Comparison of ENCODE assay signal across 8 cellular contexts in the genomic region with DNA sequence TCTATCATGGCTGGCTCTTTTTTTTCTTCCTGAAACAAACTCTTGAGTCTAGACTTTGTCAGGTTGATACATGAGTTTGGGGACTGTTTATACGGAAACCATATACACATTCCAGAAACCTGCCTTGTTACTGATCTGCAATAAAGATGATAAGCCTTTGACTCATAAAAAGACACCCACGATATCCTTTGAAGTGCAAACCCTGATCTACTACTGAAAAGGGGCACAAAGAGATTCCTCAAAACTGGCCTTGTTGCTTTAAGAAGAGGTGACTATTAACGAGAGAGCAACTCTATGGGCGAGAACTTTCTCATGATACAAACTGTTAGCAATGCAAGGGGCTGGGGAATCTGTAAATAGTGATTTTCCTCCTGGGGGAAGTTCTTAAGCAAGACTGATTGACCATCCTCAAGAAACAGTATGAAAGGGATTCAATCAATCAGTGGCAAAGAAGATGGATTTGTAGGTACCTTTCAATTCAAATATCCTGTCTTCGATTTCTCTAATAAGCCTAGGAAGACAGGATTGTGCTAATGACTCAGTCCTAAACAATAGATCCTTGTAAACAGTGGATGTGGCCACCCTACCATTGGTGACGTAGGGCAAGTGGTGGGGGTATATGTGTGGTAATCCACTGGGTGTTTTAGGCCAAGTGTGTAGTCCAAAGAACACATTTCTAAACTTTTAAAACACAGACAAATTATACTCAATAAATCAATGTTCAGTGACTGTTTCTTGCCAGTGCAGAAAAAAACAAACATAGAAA.
DNase-seq lines count a peak whose midpoint lies in the region; ATAC-seq, FAIRE-seq and TF ChIP-seq lines count a peak whose summit lies in the region.
"Not testable (repeated sequence)": the region's sequence is repeated elsewhere in the genome, so short reads cannot be mapped to it uniquely, and the experiment has no call there.

No MANE protein-coding gene starts in this region.

- H3K14ac ChIP-seq in IMR-90 (replicated peaks; ENCODE audit: low read depth, low read length) = not testable (repeated sequence)

- not testable (repeated sequence) for H3K4ac ChIP-seq in IMR-90 (ENCODE audit: low read depth, low read length)

- not testable (repeated sequence) for H2AK5ac ChIP-seq in IMR-90 (ENCODE audit: low read depth, low read length)

- not testable (repeated sequence) for H3K9me3 Mint-ChIP-seq in astrocyte (ENCODE audit: unreplicated experiment); type B pancreatic cell

- H3K4me2 ChIP-seq in IMR-90 (ENCODE audit: low read depth, low read length) = peak overlapping the region; percentile 72; the same call in 1 of the 2 replicates
- H3K4me2 ChIP-seq in astrocyte (ENCODE audit: low read length) = peak overlapping the region; percentile 69

- not testable (repeated sequence) for H2AFZ ChIP-seq in IMR-90 (replicated peaks; ENCODE audit: low read length, poor library complexity); astrocyte (ENCODE audit: low read depth, low read length)

- H2BK20ac ChIP-seq in IMR-90 (ENCODE audit: low read depth, low read length) = not testable (repeated sequence)

- not testable (repeated sequence) for H4K5ac ChIP-seq in IMR-90 (ENCODE audit: low read depth, low read length)

- ATAC-seq in IMR-90 (ENCODE audit: low read depth) = peak; percentile 78

- H3K9ac ChIP-seq in IMR-90 (ENCODE audit: low read depth, low read length); muscle layer of colon (ENCODE audit: low read length): not testable (repeated sequence)
- H3K9ac ChIP-seq in astrocyte (ENCODE audit: low read length) = peak overlapping the region; percentile 49

- H4K91ac ChIP-seq in IMR-90 (ENCODE audit: insufficient read depth, low read depth, low read length) = not testable (repeated sequence)

- not testable (repeated sequence) for H3K36me3 ChIP-seq in IMR-90 (ENCODE audit: control insufficient read depth, insufficient read depth, low read length); SJSA1; astrocyte (ENCODE audit: insufficient read depth, low read length); muscle layer of colon (ENCODE audit: insufficient read depth, low read length)

- not testable (repeated sequence) for H3K27ac ChIP-seq in AG04450 (ENCODE audit: low read depth, low read length); IMR-90 (ENCODE audit: insufficient read depth, low read length)
- H3K27ac ChIP-seq in SJSA1 (peak overlapping the region; percentile 47; the same call in 1 of the 2 replicates), astrocyte (ENCODE audit: low read depth, low read length) (peak overlapping the region; percentile 63), epithelial cell of prostate (peak overlapping the region; percentile 74), muscle layer of colon (ENCODE audit: low read depth, low read length) (peak overlapping the region; percentile 29)

- not testable (repeated sequence) for TF ChIP-seq POLR2A in IMR-90 (IDR thresholded peaks at IDR 0.05; ENCODE audit: low read depth, low read length)

- not testable (repeated sequence) for H4K8ac ChIP-seq in IMR-90 (ENCODE audit: low read depth in 2 of 2, low read length in 2 of 2)

- H2BK5ac ChIP-seq in IMR-90 (ENCODE audit: low read depth, low read length, poor library complexity, severe bottlenecking) = not testable (repeated sequence)

- not testable (repeated sequence) for H3K36me3 Mint-ChIP-seq in astrocyte (ENCODE audit: low read depth, unreplicated experiment); type B pancreatic cell

- not testable (repeated sequence) for H3K23ac ChIP-seq in IMR-90 (ENCODE audit: low read depth, low read length)

- H3K56ac ChIP-seq in IMR-90 (ENCODE audit: extremely low read depth, insufficient read depth, low read length) = not testable (repeated sequence)

- H3K27me3 Mint-ChIP-seq in astrocyte (ENCODE audit: low read depth, unreplicated experiment); type B pancreatic cell: not testable (repeated sequence)

- not testable (repeated sequence) for H3K9me1 ChIP-seq in IMR-90 (ENCODE audit: insufficient read depth, low read length)

- FAIRE-seq in astrocyte (lab: Jason Lieb, UNC) = not testable (repeated sequence)

- not testable (repeated sequence) for TF ChIP-seq RAD21 in IMR-90 (IDR thresholded peaks at IDR 0.05; ENCODE audit: low read length)

- not testable (repeated sequence) for H3K27ac Mint-ChIP-seq in astrocyte (ENCODE audit: unreplicated experiment)
- H3K27ac Mint-ChIP-seq in type B pancreatic cell = peak overlapping the region; percentile 81

- H2AK9ac ChIP-seq in IMR-90 (replicated peaks; ENCODE audit: low read depth, low read length, poor library complexity) = not testable (repeated sequence)

- CTCF ChIA-PET in AG04450 (lab: Charles Lee); IMR-90 (lab: Yijun Ruan, JAX): not testable (repeated sequence)

- peak overlapping the region; percentile 55; the same call in 1 of the 2 replicates for H3K18ac ChIP-seq in IMR-90 (ENCODE audit: low read depth, low read length)

- not testable (repeated sequence) for H3K79me2 ChIP-seq in astrocyte (ENCODE audit: insufficient read depth, low read length)

- not testable (repeated sequence) for H4K20me1 ChIP-seq in IMR-90 (ENCODE audit: insufficient read depth, low read length); astrocyte (ENCODE audit: insufficient read depth, low read length)

- intact Hi-C loops in IMR-90 (cut with micrococcal nuclease) = not testable (repeated sequence)

- H3K4me1 ChIP-seq in IMR-90 (ENCODE audit: control insufficient read depth, insufficient read depth, low read length); SJSA1 (replicated peaks); astrocyte (ENCODE audit: insufficient read depth, low read length): not testable (repeated sequence)
- peaks cover 19% of the 10 kb centered on the region for H3K4me1 ChIP-seq in muscle layer of colon (ENCODE audit: insufficient read depth, low read length)

- in situ Hi-C loops in IMR-90 (cut with MboI; ENCODE audit: low sequenced_read_pairs) = not testable (repeated sequence)

- not testable (repeated sequence) for H3K4me1 Mint-ChIP-seq in astrocyte (ENCODE audit: low read depth, unreplicated experiment)
- H3K4me1 Mint-ChIP-seq in type B pancreatic cell (ENCODE audit: unreplicated experiment) = peaks cover 26% of the 10 kb centered on the region

- dilution Hi-C loops in IMR-90 (cut with HindIII; ENCODE audit: low sequenced_read_pairs, unreplicated experiment) = not testable (repeated sequence)

- not testable (repeated sequence) for H3K4me3 Mint-ChIP-seq in astrocyte (ENCODE audit: unreplicated experiment)
- H3K4me3 Mint-ChIP-seq in type B pancreatic cell = peak overlapping the region; percentile 41

- H3K9me3 ChIP-seq in AG04450 (ENCODE audit: control insufficient read depth, insufficient read depth, low read length); IMR-90 (ENCODE audit: control insufficient read depth, insufficient read depth, low read length); SJSA1 (replicated peaks); astrocyte (ENCODE audit: insufficient read depth, low read depth, low read length); muscle layer of colon (ENCODE audit: low read length): not testable (repeated sequence)

- not testable (repeated sequence) for H3K79me1 ChIP-seq in IMR-90 (ENCODE audit: low read depth in 1 of 2, low read length in 2 of 2)

- WGBS in IMR-90 (ENCODE audit: extremely low coverage in 2 of 2, insufficient read length in 1 of 2), 2 experiments = 10% methylated on average over 2 of the region's 6 CpGs; no CpG with 5 or more reads in 1 of the 2 experiments

- DNase-seq in AG04450 (ENCODE audit: low read depth, low spot score) (peak; percentile 34), IMR-90 (peak; percentile 76), SJSA1 (ENCODE audit: low read depth in 1 of 2, low spot score in 2 of 2) (peak in 1 of 2 experiments; percentile 47), astrocyte (ENCODE audit: low read depth) (peak; percentile 86), epithelial cell of prostate (ENCODE audit: low read depth, low spot score) (peak; percentile 37), kidney tubule cell (ENCODE audit: low spot score) (peak; percentile 68)
- DNase-seq in type B pancreatic cell (ENCODE audit: extremely low spot score, unreplicated experiment) = not testable (repeated sequence)

- TF ChIP-seq CTCF in AG04450 (IDR thresholded peaks at IDR 0.05; ENCODE audit: low read depth, low read length); IMR-90 (conservative IDR thresholded peaks at IDR 0.05; ENCODE audit: low read depth, low read length); astrocyte (IDR thresholded peaks at IDR 0.05; ENCODE audit: insufficient read depth, low read depth, low read length); type B pancreatic cell (conservative IDR thresholded peaks at IDR 0.05): not testable (repeated sequence)

- not testable (repeated sequence) for BruUV-seq in IMR-90 (replicated peaks; lab: Mats Ljungman, UMichigan)

- POLR2A ChIA-PET in AG04450 (lab: Yijun Ruan, JAX); IMR-90 (lab: Charles Lee; ENCODE audit: unreplicated experiment): not testable (repeated sequence)

- H3K4me3 ChIP-seq in AG04450 (ENCODE audit: low read depth, low read length); IMR-90 (ENCODE audit: insufficient read depth, low read depth, low read length); SJSA1; astrocyte (ENCODE audit: insufficient read depth, low read depth, low read length); muscle layer of colon (ENCODE audit: low read depth in 1 of 2, low read length in 2 of 2): not testable (repeated sequence)

- H2BK15ac ChIP-seq in IMR-90 (ENCODE audit: low read depth, low read length) = not testable (repeated sequence)

- H3K27me3 ChIP-seq in AG04450 (ENCODE audit: control insufficient read depth, insufficient read depth, low read length); IMR-90 (ENCODE audit: control insufficient read depth, insufficient read depth, low read length); SJSA1 (replicated peaks); astrocyte (ENCODE audit: insufficient read depth, low read length); muscle layer of colon (ENCODE audit: control insufficient read depth in 1 of 2, insufficient read depth in 2 of 2, low read length in 2 of 2): not testable (repeated sequence)

- not testable (repeated sequence) for H2BK120ac ChIP-seq in IMR-90 (ENCODE audit: low read depth, low read length)

TF ChIP-seq in IMR-90, 13 proteins besides CTCF, POLR2A, EP300 and RAD21:
- TF ChIP-seq FOS (IDR thresholded peaks at IDR 0.05; ENCODE audit: low read depth, low read length) = peak; percentile 20; the same call in 1 of the 2 replicates
